In the genomic region with DNA sequence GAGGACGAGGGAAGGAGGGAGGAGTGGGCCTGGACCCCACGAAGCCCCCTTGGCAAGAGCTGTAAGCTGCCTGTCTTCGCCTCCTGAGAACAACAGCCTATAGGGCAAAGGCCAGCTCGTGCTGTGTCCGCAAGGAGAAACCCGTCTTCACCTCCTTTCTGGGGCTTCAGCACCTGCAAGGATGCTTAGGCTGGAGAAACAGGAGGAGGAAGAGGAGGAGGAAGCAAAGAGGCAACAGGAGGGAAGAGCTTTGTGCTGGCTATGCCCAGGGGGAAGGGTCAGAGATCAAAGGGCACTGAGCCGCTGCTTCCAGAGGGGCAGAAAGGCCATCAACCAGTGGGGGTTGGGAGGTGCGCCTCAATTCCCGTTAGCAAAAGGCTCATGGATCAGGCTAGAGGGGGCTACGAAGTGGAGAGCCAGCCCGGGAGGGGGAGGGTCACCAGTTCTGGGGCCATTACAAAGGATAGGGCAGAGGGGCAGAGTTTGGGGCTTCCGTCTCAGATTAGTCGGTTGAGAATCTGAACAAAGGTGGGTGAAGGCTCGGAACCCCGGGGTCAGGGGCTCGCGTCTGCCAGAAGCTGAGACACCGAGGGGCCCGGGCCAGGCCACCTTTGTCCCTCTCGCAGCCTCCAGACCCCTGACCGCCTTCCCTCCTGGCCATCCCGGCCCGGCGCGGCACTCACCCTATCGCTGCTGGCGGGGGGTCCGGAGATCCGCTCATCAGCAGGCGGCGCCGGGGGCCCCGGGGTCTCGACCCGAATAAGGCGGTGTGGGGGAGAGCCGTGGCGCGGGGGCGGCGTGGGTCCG, we compare ENCODE assay signal across 10 cellular contexts. TPM values are rescaled to one million over a fixed set of nuclear protein-coding genes. Genes with fewer than 3 reads are reported as not detected.
DNase-seq lines count a peak whose midpoint lies in the region; ATAC-seq and TF ChIP-seq lines count a peak whose summit lies in the region.
"Had no signal": no experiment of that assay in that cellular context is flagged by ENCODE, and none has a peak within 500 bp of the region (broad histone marks: within the 10 kb centered on the region; RNA-seq: fewer than 3 reads in every experiment).

No MANE protein-coding gene starts in this region.

- H3K27me3 Mint-ChIP-seq in T-helper 17 cell, result peaks cover 8% of the 10 kb centered on the region

- peaks cover 18% of the 10 kb centered on the region for H3K4me1 Mint-ChIP-seq in T-helper 17 cell

- intact Hi-C loops in heart right ventricle (cut with DNase I), result no loop called here
- intact Hi-C loops in sigmoid colon (cut with DNase I), result loop anchor here (10.0 kb wide), 1 partner anchor 472 kb away; a partner anchor contains a TSS

- H3K9me3 ChIP-seq in T-helper 17 cell (ENCODE audit: control insufficient read depth, low read length, poor library complexity, severe bottlenecking), result no peaks in the 10 kb centered on the region
- no peaks in the 10 kb centered on the region for H3K9me3 ChIP-seq in heart right ventricle
- H3K9me3 ChIP-seq in sigmoid colon, result no peaks in the 10 kb centered on the region

- no peak overlapping the region for H3K27ac Mint-ChIP-seq in T-helper 17 cell

- DNase-seq in T-helper 17 cell (no peak), heart right ventricle (no peak), sigmoid colon (no peak), H4 (ENCODE audit: low spot score) (no peak), SW480 (ENCODE audit: low spot score) (no peak)

- peak overlapping the region; percentile 47 to 90 (median 72) for H3K4me3 ChIP-seq in heart right ventricle
- peak overlapping the region; percentile 68 to 92 (median 88) for H3K4me3 ChIP-seq in sigmoid colon

- peak; percentile 2 for ATAC-seq in GM18511 (IDR thresholded peaks at IDR 0.05; ENCODE audit: unreplicated experiment)
- no peak for ATAC-seq in T-helper 17 cell
- peak in 7 of 8 donors; percentile 6 to 35 (median 24) for ATAC-seq in heart right ventricle
- no peak for ATAC-seq in GM19467 (IDR thresholded peaks at IDR 0.05; ENCODE audit: unreplicated experiment)
- no peak for ATAC-seq in GM21737 (IDR thresholded peaks at IDR 0.05; ENCODE audit: unreplicated experiment)

- TF ChIP-seq POLR2A in sigmoid colon (IDR thresholded peaks at IDR 0.05), result no peak

- H3K4me1 ChIP-seq in heart right ventricle (peaks cover 0 to 33% (median 22%) of the 10 kb centered on the region in 9 donors), sigmoid colon (peaks cover 0 to 45% (median 35%) of the 10 kb centered on the region in 4 donors)

- H3K27ac ChIP-seq in heart right ventricle (peak overlapping the region; percentile 53 to 81 (median 70)), sigmoid colon (peak overlapping the region; percentile 89 to 93 (median 90))

- peak overlapping the region; percentile 90 for H3K4me3 Mint-ChIP-seq in T-helper 17 cell

- WGBS in heart right ventricle, 2 donors, result 21 to 28% methylated on average over 39 to 42 of the region's 42 CpGs
- 12 to 16% methylated on average over 42 of the region's 42 CpGs for WGBS in sigmoid colon, 2 donors

- TF ChIP-seq EP300 in sigmoid colon (IDR thresholded peaks at IDR 0.05), result no peak

- H3K27me3 ChIP-seq in heart right ventricle (peaks cover 0 to 24% (median 0%) of the 10 kb centered on the region in 7 donors), sigmoid colon (no peaks in the 10 kb centered on the region)

- H3K36me3 ChIP-seq in heart right ventricle (no peaks in the 10 kb centered on the region), sigmoid colon (no peaks in the 10 kb centered on the region)

- H3K36me3 Mint-ChIP-seq in T-helper 17 cell (ENCODE audit: low read depth), result peaks cover 2% of the 10 kb centered on the region

- no peak for TF ChIP-seq CTCF in heart right ventricle (IDR thresholded peaks at IDR 0.05)
- TF ChIP-seq CTCF in sigmoid colon (IDR thresholded peaks at IDR 0.05), result no peak

RNA-seq across cellular contexts. Expression of a gene that starts 0.8 kb away (rescaled TPM):
- total RNA-seq in T-helper 17 cell, result 1 to 10 TPM; 2.0 to 2.8 TPM
- 1 to 10 TPM; 3.6 to 8.4 (median 5.6) TPM for total RNA-seq in heart right ventricle
- 1 to 10 TPM; 2.4 to 5.8 TPM for polyA plus RNA-seq in heart right ventricle
- 10 to 100 TPM; 10.6 to 28.5 (median 17.9) TPM for total RNA-seq in sigmoid colon
- 10 to 100 TPM in 2 of 3 donors, 1 to 10 TPM in 1; 3.5 to 13.5 (median 12.6) TPM for polyA plus RNA-seq in sigmoid colon
- total RNA-seq in H4 (2014; rRNA removed; shearing (Covaris generic)), result 2.7 and 5.1 TPM in 2 replicates

RNA-seq across cellular contexts. Expression of a gene that starts 57.2 kb away (rescaled TPM):
- total RNA-seq in T-helper 17 cell (under 1 TPM in 1 of 2 donors, not detected in 1; 0.42 TPM), heart right ventricle (under 1 TPM in 9 of 10 donors, not detected in 1; 0.17 to 0.99 (median 0.61) TPM), sigmoid colon (1 to 10 TPM in 1 of 4 donors, under 1 TPM in 2, not detected in 1; under 0.01 to 1.7 (median 0.27) TPM)
- polyA plus RNA-seq in heart right ventricle (under 1 TPM; 0.14 to 0.80 TPM), sigmoid colon (1 to 10 TPM in 1 of 3 donors, not detected in 2; 1.3 TPM)
- not detected in 2 replicates for total RNA-seq in H4 (2014; rRNA removed; shearing (Covaris generic))
- total RNA-seq: frontal cortex, HT1080 had no signal

RNA-seq across cellular contexts. Expression of a gene that starts 57.3 kb away (rescaled TPM):
- total RNA-seq in T-helper 17 cell, result under 1 TPM in 1 of 2 donors, not detected in 1; 0.57 TPM
- 1 to 10 TPM in 1 of 10 donors, under 1 TPM in 8, not detected in 1; 0.11 to 1.3 (median 0.47) TPM for total RNA-seq in heart right ventricle
- polyA plus RNA-seq in heart right ventricle, result 1 to 10 TPM in 1 of 2 donors, under 1 TPM in 1; 0.16 to 1.3 TPM
- total RNA-seq in sigmoid colon, result 1 to 10 TPM in 2 of 4 donors, under 1 TPM in 2; 0.36 to 3.1 (median 1.3) TPM
- polyA plus RNA-seq in sigmoid colon, result 1 to 10 TPM in 1 of 3 donors, not detected in 2; 1.7 TPM
- total RNA-seq in H4 (2014; rRNA removed; shearing (Covaris generic)), result not detected in 2 replicates
- total RNA-seq: frontal cortex had no signal

Comparison
In these comparisons a context has a peak if more than half of its experiments do, and no peak if none do; other contexts are left out.
1. ATAC-seq: peak in GM18511 (single experiment) and heart right ventricle (7 of 8); none in T-helper 17 cell (single experiment), GM19467 (single experiment) and GM21737 (single experiment).